In the genomic region with DNA sequence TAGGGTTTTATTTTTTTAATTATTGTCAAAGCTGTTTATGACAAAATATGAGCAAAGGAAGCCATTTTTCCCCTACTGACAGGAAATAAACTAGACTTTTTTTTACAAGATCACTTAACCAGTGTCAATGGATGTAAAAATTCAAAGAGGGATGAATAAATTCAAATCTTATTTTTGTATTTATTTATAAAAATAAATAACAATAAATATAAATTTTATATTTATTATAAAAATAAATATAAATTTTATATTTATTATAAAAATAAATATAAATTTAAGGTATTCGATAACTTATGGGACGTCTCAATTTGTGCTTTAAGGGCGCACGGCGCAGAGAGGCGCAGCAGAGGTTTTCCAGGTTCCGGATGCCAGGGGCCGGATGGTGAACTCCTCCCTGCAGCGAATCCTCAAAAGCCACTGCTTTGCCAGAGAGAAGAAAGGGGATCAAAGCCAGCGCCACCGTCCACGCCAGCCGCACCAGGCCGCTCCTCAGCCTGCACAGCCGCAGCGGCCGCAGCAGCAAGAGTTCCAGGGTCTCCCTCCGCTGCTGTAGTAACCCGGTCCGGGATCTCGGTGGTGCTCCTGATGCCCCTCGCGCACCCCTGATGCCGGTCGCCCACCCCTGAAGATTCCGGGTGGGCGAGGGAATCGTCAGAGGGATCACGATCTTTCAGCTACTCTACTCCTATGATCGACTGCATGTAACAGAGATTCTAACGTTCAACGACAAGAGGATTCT, we compare ENCODE assay signal across 2 cellular contexts.
TF ChIP-seq lines count a peak whose summit lies in the region.

No MANE protein-coding gene starts in this region.

TF ChIP-seq in IMR-90, 13 proteins besides CTCF, POLR2A, EP300 and RAD21:
- TF ChIP-seq ELK1 (IDR thresholded peaks at IDR 0.05; ENCODE audit: borderline replicate concordance, low read depth, low read length) (no peak), CEBPB (IDR thresholded peaks at IDR 0.05; ENCODE audit: low read depth, low read length) (no peak), MAZ (IDR thresholded peaks at IDR 0.05; ENCODE audit: borderline replicate concordance, low read depth, low read length) (no peak), MXI1 (IDR thresholded peaks at IDR 0.05; ENCODE audit: borderline replicate concordance, low read depth, low read length) (no peak), RCOR1 (IDR thresholded peaks at IDR 0.05; ENCODE audit: insufficient replicate concordance, low read length) (no peak), FOS (IDR thresholded peaks at IDR 0.05; ENCODE audit: low read depth, low read length) (no peak), NFE2L2 (IDR thresholded peaks at IDR 0.05; ENCODE audit: low read depth, low read length) (no peak), SMC3 (IDR thresholded peaks at IDR 0.05; ENCODE audit: low read depth, low read length) (no peak), RFX5 (IDR thresholded peaks at IDR 0.05; ENCODE audit: low read depth, low read length) (no peak), USF2 (IDR thresholded peaks at IDR 0.05; ENCODE audit: low read depth, low read length) (no peak), BHLHE40 (IDR thresholded peaks at IDR 0.05; ENCODE audit: low read depth, low read length) (no peak), MAFK (IDR thresholded peaks at IDR 0.05; ENCODE audit: low read depth, low read length) (no peak)

TF ChIP-seq in endothelial cell of umbilical vein, 7 proteins besides CTCF, POLR2A, EP300 and RAD21:
- TF ChIP-seq, protein P1, sequence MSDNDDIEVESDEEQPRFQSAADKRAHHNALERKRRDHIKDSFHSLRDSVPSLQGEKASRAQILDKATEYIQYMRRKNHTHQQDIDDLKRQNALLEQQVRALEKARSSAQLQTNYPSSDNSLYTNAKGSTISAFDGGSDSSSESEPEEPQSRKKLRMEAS (IDR thresholded peaks at IDR 0.05; ENCODE audit: insufficient read depth, insufficient read length), result no peak
- TF ChIP-seq JUN (IDR thresholded peaks at IDR 0.05; ENCODE audit: borderline replicate concordance, insufficient read depth, insufficient read length, low read depth) (no peak), EZH2 (IDR thresholded peaks at IDR 0.05; ENCODE audit: borderline replicate concordance, low read depth, low read length, severe bottlenecking) (no peak), GATA2 (IDR thresholded peaks at IDR 0.05; ENCODE audit: insufficient read depth, insufficient read length, low read depth, low read length) (no peak), FOS (IDR thresholded peaks at IDR 0.05; ENCODE audit: borderline replicate concordance, insufficient read depth, low read length) (no peak), MYC (IDR thresholded peaks at IDR 0.05; ENCODE audit: low read depth, low read length) (no peak)
